ENCODE assay signal across 9 cellular contexts in genomic region chr11:12287374-12288211, GRCh38.
DNase-seq lines count a peak whose midpoint lies in the region; ATAC-seq and TF ChIP-seq lines count a peak whose summit lies in the region.
"Had no signal": no experiment of that assay in that cellular context is flagged by ENCODE, and none has a peak within 500 bp of the region (broad histone marks: within the 10 kb centered on the region; RNA-seq: fewer than 3 reads in every experiment).

No MANE protein-coding gene starts in this region.

- no peaks in the 10 kb centered on the region for H3K9me3 Mint-ChIP-seq in CD4-positive, alpha-beta T cell
- H3K9me3 Mint-ChIP-seq: memory B cell had no signal

- H3K27ac ChIP-seq in SJSA1 (peak overlapping the region; percentile 97), gastroesophageal sphincter (peak overlapping the region; percentile 44 to 92 (median 84))
- H3K27ac ChIP-seq in CD4-positive, alpha-beta T cell (ENCODE audit: low read depth, low read length), result no peak overlapping the region

- H3K27me3 Mint-ChIP-seq in CD4-positive, alpha-beta T cell, result no peaks in the 10 kb centered on the region

- H3K36me3 ChIP-seq in SJSA1 (no peaks in the 10 kb centered on the region), gastroesophageal sphincter (no peaks in the 10 kb centered on the region)

- WGBS in gastroesophageal sphincter (ENCODE audit: low coverage in 1 of 2), 2 donors, result 33 to 42% methylated on average over 1 to 4 of the region's 13 CpGs

- DNase-seq in AG20443 (ENCODE audit: low spot score), result peak; percentile 90
- peak; percentile 86 for DNase-seq in HK-2 (ENCODE audit: unreplicated experiment)
- DNase-seq in SJSA1 (ENCODE audit: low read depth in 1 of 2, low spot score in 2 of 2), result peak; percentile 92 to 94
- peak; percentile 95 for DNase-seq in renal cortical epithelial cell (ENCODE audit: low read depth)
- no peak for DNase-seq in medulla oblongata (ENCODE audit: extremely low spot score)
- DNase-seq in CD4-positive, alpha-beta T cell, result no peak

- no peak overlapping the region for H3K27ac Mint-ChIP-seq in CD4-positive, alpha-beta T cell
- H3K27ac Mint-ChIP-seq: memory B cell had no signal

- POLR2A ChIA-PET in CD4-positive, alpha-beta T cell (lab: Charles Lee), result no interaction called here

- no peaks in the 10 kb centered on the region for H3K9me3 ChIP-seq in SJSA1 (replicated peaks)
- H3K9me3 ChIP-seq in gastroesophageal sphincter, result no peaks in the 10 kb centered on the region
- H3K9me3 ChIP-seq in CD4-positive, alpha-beta T cell (ENCODE audit: control insufficient read depth, low read length), result no peaks in the 10 kb centered on the region

- H3K27me3 ChIP-seq in SJSA1 (replicated peaks) (no peaks in the 10 kb centered on the region), gastroesophageal sphincter (no peaks in the 10 kb centered on the region)
- H3K27me3 ChIP-seq in CD4-positive, alpha-beta T cell (ENCODE audit: control insufficient read depth, insufficient read depth, low read length), result no peaks in the 10 kb centered on the region

- intact Hi-C loops in CD4-positive, alpha-beta T cell (cut with DNase I, micrococcal nuclease), result loop anchor here (1.0 to 10.0 kb wide), 4 partner anchors 601 to 1353 kb away; no protein-coding TSS in a partner anchor

- TF ChIP-seq POLR2A in gastroesophageal sphincter (IDR thresholded peaks at IDR 0.05), result no peak

- peaks cover 18% of the 10 kb centered on the region for H3K4me1 Mint-ChIP-seq in CD4-positive, alpha-beta T cell (ENCODE audit: low read depth)

- H3K36me3 Mint-ChIP-seq in CD4-positive, alpha-beta T cell (ENCODE audit: low read depth), result no peaks in the 10 kb centered on the region
- H3K36me3 Mint-ChIP-seq: memory B cell had no signal

- H3K4me1 ChIP-seq in SJSA1 (replicated peaks) (peaks cover 58% of the 10 kb centered on the region), gastroesophageal sphincter (peaks cover 2 to 43% (median 20%) of the 10 kb centered on the region in 3 donors)

- CTCF ChIA-PET in CD4-positive, alpha-beta T cell (lab: Charles Lee), result no interaction called here

- TF ChIP-seq CTCF in gastroesophageal sphincter (IDR thresholded peaks at IDR 0.05), result peak; percentile 7 to 62 (median 50)
- no peak for TF ChIP-seq CTCF in CD4-positive, alpha-beta T cell (IDR thresholded peaks at IDR 0.05)

- peak overlapping the region; percentile 26 for H3K4me3 ChIP-seq in SJSA1
- no peak overlapping the region for H3K4me3 ChIP-seq in gastroesophageal sphincter

- TF ChIP-seq EP300 in gastroesophageal sphincter (IDR thresholded peaks at IDR 0.05), result no peak

- ATAC-seq in gastroesophageal sphincter (peak; percentile 79), HG03520 (IDR thresholded peaks at IDR 0.05; ENCODE audit: unreplicated experiment) (no peak)
- ATAC-seq in CD4-positive, alpha-beta T cell (ENCODE audit: poor library complexity), result no peak

- H3K4me3 Mint-ChIP-seq in CD4-positive, alpha-beta T cell, result no peak overlapping the region
- H3K4me3 Mint-ChIP-seq: memory B cell had no signal

Comparison
In these comparisons a context has a peak if more than half of its experiments do, and no peak if none do; other contexts are left out.
1. DNase-seq: peak in AG20443 (single experiment), HK-2 (single experiment), SJSA1 (2 of 2) and renal cortical epithelial cell (single experiment); none in medulla oblongata (single experiment) and CD4-positive, alpha-beta T cell (0 of 10).